8 cellular contexts compared by ENCODE assay signal in the genomic region with DNA sequence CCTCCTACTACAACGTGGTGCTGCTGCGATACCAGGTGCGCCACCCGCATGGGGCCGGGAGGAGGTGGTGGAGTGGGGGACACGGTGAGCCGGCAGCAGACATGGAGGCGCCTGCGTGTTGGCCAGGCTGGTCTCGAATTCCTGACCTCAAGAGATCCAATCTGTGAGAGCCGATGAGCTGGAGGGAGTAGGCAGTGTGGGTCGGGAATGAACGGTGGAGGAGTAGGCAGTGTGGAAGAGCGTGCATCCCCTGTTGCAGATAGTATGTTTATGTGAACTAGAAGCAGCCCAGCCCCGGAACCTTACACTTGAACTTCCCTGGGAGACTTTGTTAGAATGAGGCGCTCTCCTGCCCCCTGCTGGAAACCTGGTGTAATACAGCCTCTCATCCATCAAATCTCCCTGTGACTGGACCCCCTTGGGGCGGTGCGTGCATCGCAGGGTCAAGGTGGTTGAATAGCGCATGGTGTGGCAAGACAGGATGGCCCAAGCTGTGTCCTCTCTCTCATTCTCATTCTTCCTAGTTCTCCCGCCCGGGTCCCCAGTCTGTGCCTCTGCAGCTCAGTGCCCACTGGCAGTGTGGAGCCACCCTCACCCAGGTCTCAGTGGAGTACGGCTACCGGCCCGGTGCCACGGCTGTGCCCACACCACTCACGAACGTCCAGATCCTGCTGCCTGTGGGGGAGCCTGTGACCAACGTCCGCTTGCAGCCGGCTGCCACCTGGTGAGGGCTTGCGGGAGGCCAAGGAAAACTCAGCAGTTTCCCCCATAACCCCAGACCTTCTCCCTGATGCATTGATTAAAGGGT. TPM values are rescaled to one million over a fixed set of nuclear protein-coding genes. Genes with fewer than 3 reads are reported as not detected.
A peak's percentile ranks its signal among the peaks of the same experiment; 100 is the strongest.
DNase-seq lines count a peak whose midpoint lies in the region; ATAC-seq and TF ChIP-seq lines count a peak whose summit lies in the region.

No MANE protein-coding gene starts in this region.

- H3K27me3 ChIP-seq in lower lobe of right lung (ENCODE audit: low read depth): peaks cover 13% of the 10 kb centered on the region

- DNase-seq in Right ventricle myocardium inferior (ENCODE audit: missing footprints) (peak; percentile 78), cardiac septum (ENCODE audit: low spot score) (no peak), NCI-H345 (lab: John Stamatoyannopoulos, UW) (peak; percentile 50), cerebellum (ENCODE audit: low spot score) (peak; percentile 78), lower lobe of right lung (peak; percentile 71), GF-D8 (lab: John Stamatoyannopoulos, UW) (no peak)
- peak; percentile 57 for DNase-seq in activated CD4-positive, alpha-beta T cell treated with anti-CD3 and anti-CD28 coated beads for 1 hour
- peak; percentile 32 for DNase-seq in stimulated activated CD8-positive, alpha-beta memory T cell treated with anti-CD3 and anti-CD28 coated beads, Interleukin-12 subunit alpha, Interleukin-12 subunit beta, amount 100 ng/mL, for 4 hours (ENCODE audit: low read depth)

- no peaks in the 10 kb centered on the region for H3K9me3 ChIP-seq in lower lobe of right lung

- ATAC-seq in Right ventricle myocardium inferior (peak; percentile 40), lower lobe of right lung (peak; percentile 65 to 74)

- no peak overlapping the region for H3K27ac ChIP-seq in lower lobe of right lung

- no peak overlapping the region for H3K4me3 ChIP-seq in lower lobe of right lung

- no peaks in the 10 kb centered on the region for H3K36me3 ChIP-seq in lower lobe of right lung

- H3K4me1 ChIP-seq in lower lobe of right lung: no peaks in the 10 kb centered on the region

- peak; percentile 77 for TF ChIP-seq CTCF in lower lobe of right lung (IDR thresholded peaks at IDR 0.05)

- intact Hi-C loops in Right ventricle myocardium inferior (cut with DNase I) (loop anchor here (10.0 kb wide), 1 partner anchor 440 kb away; no protein-coding TSS in a partner anchor), cardiac septum (cut with DNase I) (no loop called here), lower lobe of right lung (cut with DNase I) (no loop called here)

RNA-seq across cellular contexts. Expression of a gene that starts 10.5 kb away (rescaled TPM):
- total RNA-seq in Right ventricle myocardium inferior: not detected
- not detected for total RNA-seq in cardiac septum
- not detected for total RNA-seq in cerebellum
- total RNA-seq in lower lobe of right lung: 1.6 TPM

RNA-seq across cellular contexts. Expression of a gene that starts 33.1 kb away (rescaled TPM):
- total RNA-seq in Right ventricle myocardium inferior (0.24 TPM), cardiac septum (1.0 TPM), cerebellum (25.9 TPM), lower lobe of right lung (8.7 TPM)

RNA-seq across cellular contexts. Expression of a gene that starts 36.9 kb away (rescaled TPM):
- total RNA-seq in Right ventricle myocardium inferior (not detected), cardiac septum (not detected), cerebellum (not detected), lower lobe of right lung (not detected)

Comparison
In these comparisons a context has a peak if more than half of its experiments do, and no peak if none do; other contexts are left out.
1. DNase-seq: peak in Right ventricle myocardium inferior (single experiment), NCI-H345 (single experiment), activated CD4-positive, alpha-beta T cell treated with anti-CD3 and anti-CD28 coated beads for 1 hour (single experiment), cerebellum (single experiment), lower lobe of right lung (single experiment) and stimulated activated CD8-positive, alpha-beta memory T cell treated with anti-CD3 and anti-CD28 coated beads, Interleukin-12 subunit alpha, Interleukin-12 subunit beta, amount 100 ng/mL, for 4 hours (single experiment); none in cardiac septum (single experiment) and GF-D8 (single experiment).